1 cellular context compared by ENCODE assay signal in genomic region chr5:136028090-136028489, GRCh38.
TF ChIP-seq lines count a peak whose summit lies in the region.

No MANE protein-coding gene starts in this region.

TF ChIP-seq in IMR-90, 13 proteins besides CTCF, POLR2A, EP300 and RAD21:
- TF ChIP-seq MAFK (IDR thresholded peaks at IDR 0.05; ENCODE audit: low read depth, low read length): no peak
- no peak for TF ChIP-seq USF2 (IDR thresholded peaks at IDR 0.05; ENCODE audit: low read depth, low read length)
- TF ChIP-seq SMC3 (IDR thresholded peaks at IDR 0.05; ENCODE audit: low read depth, low read length): no peak
- no peak for TF ChIP-seq MAZ (IDR thresholded peaks at IDR 0.05; ENCODE audit: borderline replicate concordance, low read depth, low read length)
- no peak for TF ChIP-seq ELK1 (IDR thresholded peaks at IDR 0.05; ENCODE audit: borderline replicate concordance, low read depth, low read length)
- no peak for TF ChIP-seq RCOR1 (IDR thresholded peaks at IDR 0.05; ENCODE audit: insufficient replicate concordance, low read length)
- TF ChIP-seq FOS (IDR thresholded peaks at IDR 0.05; ENCODE audit: low read depth, low read length): no peak
- no peak for TF ChIP-seq NFE2L2 (IDR thresholded peaks at IDR 0.05; ENCODE audit: low read depth, low read length)
- TF ChIP-seq RFX5 (IDR thresholded peaks at IDR 0.05; ENCODE audit: low read depth, low read length): no peak
- TF ChIP-seq CEBPB (IDR thresholded peaks at IDR 0.05; ENCODE audit: low read depth, low read length): no peak
